ENCODE assay signal across 1 cellular context in the genomic region with DNA sequence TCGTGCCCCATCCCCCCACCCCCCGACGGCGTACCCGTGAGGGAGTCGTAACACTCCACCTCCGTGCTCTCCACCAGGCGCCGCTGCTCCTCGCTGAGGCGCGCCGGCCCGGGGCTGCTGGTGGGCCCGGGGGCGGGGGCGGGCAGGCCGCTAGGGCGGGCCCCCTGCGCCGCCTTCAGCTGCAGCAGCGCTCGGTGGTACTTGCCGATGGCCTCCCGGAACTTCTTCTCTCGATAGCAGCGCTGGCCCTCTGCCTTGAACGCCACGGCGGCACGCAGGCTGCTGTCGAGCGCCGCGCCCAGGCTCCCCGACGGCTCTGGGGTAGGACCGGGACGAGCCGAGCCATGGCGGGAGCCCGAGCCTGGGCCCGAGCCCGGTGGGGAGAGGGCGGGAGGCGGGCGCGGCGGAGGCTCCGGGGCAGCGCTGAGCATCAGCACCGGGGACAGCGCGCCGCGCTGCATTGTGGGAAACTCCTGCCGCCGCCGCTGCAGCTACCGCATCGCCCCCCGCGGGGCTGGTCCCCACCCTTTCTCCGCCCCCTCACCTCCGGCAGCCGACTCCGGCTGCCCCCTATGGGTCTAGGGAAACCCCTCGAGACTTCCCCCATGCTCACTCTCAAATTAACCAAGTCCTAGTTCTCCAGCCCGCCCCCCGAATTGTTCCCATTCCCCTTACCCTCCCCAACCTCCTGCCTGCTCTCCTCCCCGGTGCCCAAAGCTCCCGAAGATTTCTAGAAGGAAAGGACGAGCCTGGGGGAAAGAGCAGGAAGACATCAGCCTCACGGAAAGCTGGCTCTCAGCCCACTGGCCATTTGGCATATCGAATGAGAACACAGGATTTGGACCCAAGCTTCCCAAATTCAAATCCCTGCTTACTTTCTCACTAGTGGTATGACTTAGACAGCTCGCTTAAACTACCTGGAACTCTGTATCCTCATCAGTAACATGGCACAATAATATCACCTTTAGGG.
TF ChIP-seq lines count a peak whose summit lies in the region.

TTC9B (minus strand) TSS at position 464 of the 970 bp plus-strand sequence; CDS start at position 461, 3 bp downstream.

TF ChIP-seq in HEK293, 187 proteins besides CTCF, POLR2A, EP300 and RAD21 (continued from another document):
- TF ChIP-seq, protein P1, sequence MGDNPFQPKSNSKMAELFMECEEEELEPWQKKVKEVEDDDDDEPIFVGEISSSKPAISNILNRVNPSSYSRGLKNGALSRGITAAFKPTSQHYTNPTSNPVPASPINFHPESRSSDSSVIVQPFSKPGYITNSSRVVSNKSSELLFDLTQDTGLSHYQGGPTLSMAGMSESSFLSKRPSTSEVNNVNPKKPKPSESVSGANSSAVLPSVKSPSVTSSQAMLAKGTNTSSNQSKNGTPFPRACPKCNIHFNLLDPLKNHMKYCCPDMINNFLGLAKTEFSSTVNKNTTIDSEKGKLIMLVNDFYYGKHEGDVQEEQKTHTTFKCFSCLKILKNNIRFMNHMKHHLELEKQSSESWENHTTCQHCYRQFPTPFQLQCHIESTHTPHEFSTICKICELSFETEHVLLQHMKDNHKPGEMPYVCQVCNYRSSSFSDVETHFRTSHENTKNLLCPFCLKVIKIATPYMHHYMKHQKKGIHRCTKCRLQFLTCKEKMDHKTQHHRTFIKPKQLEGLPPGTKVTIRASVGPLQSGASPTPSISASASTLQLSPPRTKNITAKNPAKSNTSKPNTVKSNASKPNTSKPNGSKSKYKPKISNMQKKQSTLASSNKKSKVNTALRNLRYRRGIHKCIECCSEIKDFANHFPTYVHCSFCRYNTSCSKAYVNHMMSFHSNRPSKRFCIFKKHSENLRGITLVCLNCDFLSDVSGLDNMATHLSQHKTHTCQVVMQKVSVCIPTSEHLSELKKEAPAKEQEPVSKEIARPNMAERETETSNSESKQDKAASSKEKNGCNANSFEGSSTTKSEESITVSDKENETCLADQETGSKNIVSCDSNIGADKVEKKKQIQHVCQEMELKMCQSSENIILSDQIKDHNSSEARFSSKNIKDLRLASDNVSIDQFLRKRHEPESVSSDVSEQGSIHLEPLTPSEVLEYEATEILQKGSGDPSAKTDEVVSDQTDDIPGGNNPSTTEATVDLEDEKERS (tag by site-specific recombination; IDR thresholded peaks at IDR 0.05): no peak
- TF ChIP-seq KLF7 (tag by site-specific recombination; IDR thresholded peaks at IDR 0.05; ENCODE audit: borderline replicate concordance): no peak
- no peak for TF ChIP-seq YY2 (tag by site-specific recombination; IDR thresholded peaks at IDR 0.05)
- TF ChIP-seq ZNF549 (tag by site-specific recombination; IDR thresholded peaks at IDR 0.05): no peak
- TF ChIP-seq ZNF133 (tag by site-specific recombination; IDR thresholded peaks at IDR 0.05): no peak
- TF ChIP-seq PRDM1 (tag by site-specific recombination; IDR thresholded peaks at IDR 0.05): no peak
- no peak for TF ChIP-seq ZNF350 (tag by site-specific recombination; IDR thresholded peaks at IDR 0.05)
- TF ChIP-seq ZNF16 (tag by site-specific recombination; IDR thresholded peaks at IDR 0.05; ENCODE audit: low read depth): no peak
- TF ChIP-seq ZNF174 (tag by site-specific recombination; IDR thresholded peaks at IDR 0.05): no peak
- TF ChIP-seq GLIS1 (tag by site-specific recombination; IDR thresholded peaks at IDR 0.05): peak; percentile 66; the same call in 1 of the 2 replicates
- TF ChIP-seq, protein P2, sequence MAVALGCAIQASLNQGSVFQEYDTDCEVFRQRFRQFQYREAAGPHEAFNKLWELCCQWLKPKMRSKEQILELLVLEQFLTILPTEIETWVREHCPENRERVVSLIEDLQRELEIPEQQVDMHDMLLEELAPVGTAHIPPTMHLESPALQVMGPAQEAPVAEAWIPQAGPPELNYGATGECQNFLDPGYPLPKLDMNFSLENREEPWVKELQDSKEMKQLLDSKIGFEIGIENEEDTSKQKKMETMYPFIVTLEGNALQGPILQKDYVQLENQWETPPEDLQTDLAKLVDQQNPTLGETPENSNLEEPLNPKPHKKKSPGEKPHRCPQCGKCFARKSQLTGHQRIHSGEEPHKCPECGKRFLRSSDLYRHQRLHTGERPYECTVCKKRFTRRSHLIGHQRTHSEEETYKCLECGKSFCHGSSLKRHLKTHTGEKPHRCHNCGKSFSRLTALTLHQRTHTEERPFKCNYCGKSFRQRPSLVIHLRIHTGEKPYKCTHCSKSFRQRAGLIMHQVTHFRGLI (tag by site-specific recombination; IDR thresholded peaks at IDR 0.05): no peak
- TF ChIP-seq HOXD13 (CRISPR knock-in tag; IDR thresholded peaks at IDR 0.05; ENCODE audit: borderline replicate concordance): no peak
- TF ChIP-seq ZNF600 (tag by site-specific recombination; IDR thresholded peaks at IDR 0.05): no peak
- TF ChIP-seq ZEB2 (tag by site-specific recombination; IDR thresholded peaks at IDR 0.05): peak; percentile 55
- no peak for TF ChIP-seq GFI1B (tag by site-specific recombination; IDR thresholded peaks at IDR 0.05)
- no peak for TF ChIP-seq PRDM10 (tag by site-specific recombination; IDR thresholded peaks at IDR 0.05)
- TF ChIP-seq ZNF433 (tag by site-specific recombination; IDR thresholded peaks at IDR 0.05; ENCODE audit: low read depth): no peak
- no peak for TF ChIP-seq ZFP41 (tag by site-specific recombination; IDR thresholded peaks at IDR 0.05; ENCODE audit: borderline replicate concordance)
- no peak for TF ChIP-seq ZNF558 (tag by site-specific recombination; IDR thresholded peaks at IDR 0.05)
- no peak for TF ChIP-seq MZF1 (tag by site-specific recombination; IDR thresholded peaks at IDR 0.05; ENCODE audit: borderline replicate concordance)
- TF ChIP-seq ZNF175 (tag by site-specific recombination; IDR thresholded peaks at IDR 0.05): no peak
- TF ChIP-seq ZNF791 (tag by site-specific recombination; IDR thresholded peaks at IDR 0.05): no peak
- TF ChIP-seq, protein P3, sequence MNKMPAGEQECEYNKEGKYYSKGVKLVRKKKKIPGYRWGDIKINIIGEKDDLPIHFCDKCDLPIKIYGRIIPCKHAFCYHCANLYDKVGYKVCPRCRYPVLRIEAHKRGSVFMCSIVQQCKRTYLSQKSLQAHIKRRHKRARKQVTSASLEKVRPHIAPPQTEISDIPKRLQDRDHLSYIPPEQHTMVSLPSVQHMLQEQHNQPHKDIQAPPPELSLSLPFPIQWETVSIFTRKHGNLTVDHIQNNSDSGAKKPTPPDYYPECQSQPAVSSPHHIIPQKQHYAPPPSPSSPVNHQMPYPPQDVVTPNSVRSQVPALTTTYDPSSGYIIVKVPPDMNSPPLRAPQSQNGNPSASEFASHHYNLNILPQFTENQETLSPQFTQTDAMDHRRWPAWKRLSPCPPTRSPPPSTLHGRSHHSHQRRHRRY (tag by site-specific recombination; IDR thresholded peaks at IDR 0.05): no peak
- TF ChIP-seq ZNF394 (tag by site-specific recombination; IDR thresholded peaks at IDR 0.05; ENCODE audit: borderline replicate concordance): no peak
TF ChIP-seq in HEK293: peak in this region for 27.
